ENCODE assay signal across 14 cellular contexts in the genomic region with DNA sequence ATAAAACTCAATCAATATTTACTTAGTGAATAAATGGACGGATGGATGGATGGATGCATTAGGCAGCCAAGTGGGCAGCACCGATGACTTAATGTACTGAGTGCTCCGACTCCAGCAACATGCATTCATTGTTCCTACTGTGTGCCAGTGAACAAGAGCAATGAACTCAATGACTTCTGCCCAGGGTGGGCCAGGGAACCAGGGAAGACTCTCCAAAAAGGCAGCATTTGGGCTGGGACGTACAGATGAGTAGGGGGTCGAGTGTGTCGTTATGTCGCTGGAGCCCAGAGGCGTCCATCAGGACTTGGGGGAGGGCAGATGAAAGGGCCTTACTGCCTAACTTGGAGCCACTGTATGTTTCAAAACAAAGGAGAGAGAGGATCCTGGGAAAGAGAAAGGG.
"Had no signal": no experiment of that assay in that cellular context is flagged by ENCODE, and none has a peak within 500 bp of the region (broad histone marks: within the 10 kb centered on the region; RNA-seq: fewer than 3 reads in every experiment).

No MANE protein-coding gene starts in this region.

- H3K36me3 Mint-ChIP-seq: naive B cell, type B pancreatic cell had no signal

- H3K27ac Mint-ChIP-seq: naive B cell, nephron, type B pancreatic cell had no signal

- H3K4me3 ChIP-seq: colonic mucosa, hepatocyte, lung, thyroid gland had no signal

- H3K9me3 ChIP-seq: colonic mucosa, thyroid gland had no signal

- H3K4me3 Mint-ChIP-seq: naive B cell, type B pancreatic cell had no signal

- H3K36me3 ChIP-seq: colonic mucosa, thyroid gland had no signal

- H3K9me3 Mint-ChIP-seq: naive B cell, nephron, type B pancreatic cell had no signal

- H3K27me3 ChIP-seq: colonic mucosa, thyroid gland had no signal

- H3K27ac ChIP-seq: colonic mucosa, foreskin keratinocyte, hepatocyte, thyroid gland had no signal

- H3K4me1 ChIP-seq: colonic mucosa, foreskin keratinocyte had no signal

- DNase-seq: colonic mucosa; foreskin keratinocyte; left colon; left ventricle myocardium superior; mesenchymal stem cell; naive B cell; small intestine; stimulated activated CD4-positive, alpha-beta T cell treated with anti-CD3 and anti-CD28 coated beads, Interleukin-2, amount 100 ng/mL, for 48 hours; stimulated activated naive CD4-positive, alpha-beta T cell treated with Interleukin-2 at 50 U/mL for 16 hours; thyroid gland had no signal
